20 cellular contexts compared by ENCODE assay signal in the genomic region with DNA sequence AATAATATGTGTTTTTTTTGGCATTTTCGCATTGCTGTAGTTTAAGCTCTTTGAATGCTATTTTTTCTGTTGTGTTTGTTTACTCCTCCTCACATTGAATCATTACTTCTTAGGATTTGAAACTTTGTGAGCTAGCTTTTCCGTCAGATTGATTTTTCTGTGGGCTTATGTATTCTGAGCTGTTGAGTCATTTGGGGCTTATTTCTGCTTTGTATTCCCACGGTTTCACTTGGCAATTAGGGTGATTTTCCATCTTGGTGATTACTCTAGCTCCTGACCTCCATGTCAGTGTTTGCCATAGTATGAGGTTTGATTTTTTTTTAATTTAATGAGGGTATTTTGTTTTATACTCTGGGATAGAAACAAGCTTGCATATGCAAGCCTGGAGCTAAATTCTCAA.
"Had no signal": no experiment of that assay in that cellular context is flagged by ENCODE, and none has a peak within 500 bp of the region (broad histone marks: within the 10 kb centered on the region; RNA-seq: fewer than 3 reads in every experiment).

No MANE protein-coding gene starts in this region.

- H3K4me2 ChIP-seq: SK-N-SH had no signal

- H3K9ac ChIP-seq: SK-N-SH had no signal

- H3K27ac ChIP-seq: HL-60 had no signal

- DNase-seq: KBM-7, MM.1S, NCI-H1092 treated with DMSO at 0.1 percent for 48 hours, NCI-H1436, NCI-H187, NCI-H2029, NCI-H2081 treated with DMSO at 0.1 percent for 48 hours, NCI-H2171, NCI-H226, NCI-H446, NCI-H510A, NCI-H524 treated with DMSO at 0.1 percent for 48 hours, NCI-H69, NCI-H774, Right ventricle myocardium superior, RPMI8226, SIG-M5, SK-N-SH, SW 1271 had no signal

- H3K9me3 ChIP-seq: SK-N-SH had no signal
